Comparison of ENCODE assay signal across 14 cellular contexts in genomic region chr4:157818946-157819692, GRCh38.
"Had no signal": no experiment of that assay in that cellular context is flagged by ENCODE, and none has a peak within 500 bp of the region (broad histone marks: within the 10 kb centered on the region; RNA-seq: fewer than 3 reads in every experiment).

No MANE protein-coding gene starts in this region.

- H3K4me1 ChIP-seq: gastrocnemius medialis, left lung, transverse colon had no signal

- H3K27me3 ChIP-seq: gastrocnemius medialis, left lung, ovary, transverse colon had no signal

- ATAC-seq: activated T-helper 17 cell treated with anti-CD3 and anti-CD28 coated beads, Interleukin-2, amount 50 U/mL, for 72 hours; gastrocnemius medialis; left lung had no signal

- H3K9me3 ChIP-seq: gastrocnemius medialis, ovary, transverse colon had no signal

- H3K4me3 ChIP-seq: gastrocnemius medialis, left lung, ovary, transverse colon had no signal

- DNase-seq: activated CD4-positive, alpha-beta T cell treated with anti-CD3 and anti-CD28 coated beads, Interleukin-2, amount 10 ng/mL, durations not matched to agents 7 days and 5 days; activated CD4-positive, CD25-positive, alpha-beta regulatory T cell; activated CD8-positive, alpha-beta memory T cell treated with anti-CD3 and anti-CD28 coated beads for 24 hours; activated naive CD4-positive, alpha-beta T cell treated with anti-CD3 and anti-CD28 coated beads, Interleukin-2, amount 10 ng/mL, durations not matched to agents 7 days and 5 days; effector memory CD4-positive, alpha-beta T cell; gastrocnemius medialis; islet precursor cell; mesenchymal stem cell; nephron progenitor cell; ovary; stimulated activated CD4-positive, alpha-beta T cell treated with anti-CD3 and anti-CD28 coated beads, Interleukin-4, amount 100 ng/mL, for 24 hours; transverse colon had no signal

- H3K36me3 ChIP-seq: gastrocnemius medialis, left lung, ovary, transverse colon had no signal

- H3K27ac ChIP-seq: gastrocnemius medialis, left lung, ovary, transverse colon had no signal
